25 cellular contexts compared by ENCODE assay signal in the genomic region with DNA sequence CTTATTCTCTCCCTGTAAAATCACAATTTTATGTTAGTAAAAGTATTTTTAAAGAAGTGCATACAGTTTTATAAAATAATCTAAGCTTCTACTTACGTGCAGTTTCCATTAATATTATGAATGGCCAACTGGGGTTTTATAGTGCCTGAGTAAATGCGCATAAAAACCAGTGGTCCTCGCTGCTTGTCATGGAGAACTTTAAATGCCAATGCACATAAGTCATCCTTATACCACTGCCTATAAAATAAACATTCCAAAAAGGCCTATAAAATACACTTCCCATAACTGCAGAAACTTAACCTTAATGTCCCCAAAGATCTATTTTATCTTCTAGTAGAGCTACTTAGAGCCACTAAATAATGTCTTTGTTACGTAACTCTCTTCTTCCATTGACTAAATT.
"Had no signal": no experiment of that assay in that cellular context is flagged by ENCODE, and none has a peak within 500 bp of the region (broad histone marks: within the 10 kb centered on the region; RNA-seq: fewer than 3 reads in every experiment).

No MANE protein-coding gene starts in this region.

- H3K9me3 ChIP-seq: MG63, Peyer's patch, SJCRH30 had no signal

- H2AFZ ChIP-seq: PC-9 had no signal

- H3K4me2 ChIP-seq: PC-9 had no signal

- DNase-seq: Karpas-422; KG1; MG63; NCI-H1092; NCI-H1105 treated with DMSO at 0.1 percent for 48 hours; NCI-H1417 treated with DMSO at 0.1 percent for 48 hours; NCI-H146; NCI-H1694 treated with DMSO at 0.1 percent for 48 hours; NCI-H1930; NCI-H2081; NCI-H2107; NCI-H2171; NCI-H226; NCI-H446; NCI-H510A; NCI-H524 treated with DMSO at 0.1 percent for 48 hours; NCI-H69; NCI-H774; NK-92 treated with Interleukin-12 subunit alpha and Interleukin-12 subunit beta, amount 100 ng/mL, for 24 hours; PC-9; Peyer's patch; SHP77 treated with DMSO at 0.1 percent for 48 hours; SJCRH30; T-helper 1 cell had no signal

- H3K4me1 ChIP-seq: Peyer's patch, SJCRH30 had no signal

- H3K4me3 ChIP-seq: MG63, PC-9, Peyer's patch, SJCRH30 had no signal

- H3K27ac ChIP-seq: HL-60, PC-9, Peyer's patch, SJCRH30 had no signal

- H3K27me3 ChIP-seq: MG63, Peyer's patch, SJCRH30 had no signal
